Comparison of ENCODE assay signal across 8 cellular contexts in genomic region chr2:31318360-31319336, GRCh38.
A peak's percentile ranks its signal among the peaks of the same experiment; 100 is the strongest.
DNase-seq lines count a peak whose midpoint lies in the region; ATAC-seq lines count a peak whose summit lies in the region.

No MANE protein-coding gene starts in this region.

- H3K4me3 ChIP-seq in mucosa of rectum (ENCODE audit: low read length in 2 of 2) = no peak overlapping the region

- H3K27ac Mint-ChIP-seq in activated naive CD4-positive, alpha-beta T cell treated with anti-CD3 and anti-CD28 coated beads, Interleukin-2, amount 50 U/mL, for 72 hours = peak overlapping the region; percentile 17 to 82

- DNase-seq in Daoy (ENCODE audit: low read depth) = peak; percentile 93
- peak; percentile 66 for DNase-seq in H4 (ENCODE audit: low spot score)
- peak; percentile 45 to 58 for DNase-seq in NOMO-1 (lab: John Stamatoyannopoulos, UW; ENCODE audit: unreplicated experiment in 2 of 2)
- DNase-seq in activated naive CD4-positive, alpha-beta T cell treated with anti-CD3 and anti-CD28 coated beads, Interleukin-2, amount 50 U/mL, for 72 hours (ENCODE audit: low spot score in 2 of 2) = peak in 1 of 2 donors; percentile 33
- no peak for DNase-seq in HuH-7.5 (ENCODE audit: low spot score)
- no peak for DNase-seq in NCI-H2196 (lab: John Stamatoyannopoulos, UW; ENCODE audit: unreplicated experiment)

- no peaks in the 10 kb centered on the region for H3K9me3 Mint-ChIP-seq in activated naive CD4-positive, alpha-beta T cell treated with anti-CD3 and anti-CD28 coated beads, Interleukin-2, amount 50 U/mL, for 72 hours

- peak; percentile 76 to 86 for ATAC-seq in activated naive CD4-positive, alpha-beta T cell treated with anti-CD3 and anti-CD28 coated beads, Interleukin-2, amount 50 U/mL, for 72 hours
- ATAC-seq in GM18870 (IDR thresholded peaks at IDR 0.05; ENCODE audit: unreplicated experiment) = no peak

- no peaks in the 10 kb centered on the region for H3K36me3 ChIP-seq in mucosa of rectum (ENCODE audit: control insufficient read depth in 2 of 2, insufficient read depth in 2 of 2, low read length in 2 of 2)

- H3K9me3 ChIP-seq in mucosa of rectum (ENCODE audit: control insufficient read depth in 2 of 2, low read length in 2 of 2) = no peaks in the 10 kb centered on the region

- H3K27me3 ChIP-seq in mucosa of rectum (ENCODE audit: control insufficient read depth in 2 of 2, insufficient read depth in 2 of 2, low read length in 2 of 2) = no peaks in the 10 kb centered on the region

- H3K4me1 ChIP-seq in mucosa of rectum (ENCODE audit: control insufficient read depth in 2 of 2, insufficient read depth in 2 of 2, low read length in 2 of 2) = peaks cover 2 to 3% of the 10 kb centered on the region in 2 donors

- H3K27ac ChIP-seq in mucosa of rectum (ENCODE audit: low read depth in 2 of 2, low read length in 2 of 2) = peak overlapping the region; percentile 27 to 48

- no peak overlapping the region for H3K9ac ChIP-seq in mucosa of rectum (ENCODE audit: low read depth in 1 of 2, low read length in 2 of 2)

- H3K36me3 Mint-ChIP-seq in activated naive CD4-positive, alpha-beta T cell treated with anti-CD3 and anti-CD28 coated beads, Interleukin-2, amount 50 U/mL, for 72 hours = no peaks in the 10 kb centered on the region

Comparison
In these comparisons a context has a peak if more than half of its experiments do, and no peak if none do; other contexts are left out.
1. DNase-seq: peak in Daoy (single experiment), H4 (single experiment) and NOMO-1 (2 of 2); none in HuH-7.5 (single experiment) and NCI-H2196 (single experiment).